In genomic region chr1:24098907-24099637, GRCh38 we compare ENCODE assay signal across 1 cellular context.
TF ChIP-seq lines count a peak whose summit lies in the region.

No MANE protein-coding gene starts in this region.

TF ChIP-seq in K562, 482 proteins besides CTCF, POLR2A, EP300 and RAD21:
- TF ChIP-seq PPARD (CRISPR knock-in tag; IDR thresholded peaks at IDR 0.05) (no peak), ZNF143 (CRISPR knock-in tag; IDR thresholded peaks at IDR 0.05) (peak; percentile 53; the same call in 1 of the 2 replicates), DIDO1 (tag; IDR thresholded peaks at IDR 0.05; ENCODE audit: low read depth) (0 out of 2 replicates have a peak, but pooled peaks have one; percentile 19), SOX6 (IDR thresholded peaks at IDR 0.05) (no peak), PKNOX1 (IDR thresholded peaks at IDR 0.05) (peak; percentile 62), ZNF263 (CRISPR knock-in tag; IDR thresholded peaks at IDR 0.05; ENCODE audit: borderline replicate concordance) (peak; percentile 77), ATF4 (CRISPR knock-in tag; IDR thresholded peaks at IDR 0.05) (0 out of 2 replicates have a peak, but pooled peaks have one; percentile 17)
